ENCODE assay signal across 13 cellular contexts in the genomic region with DNA sequence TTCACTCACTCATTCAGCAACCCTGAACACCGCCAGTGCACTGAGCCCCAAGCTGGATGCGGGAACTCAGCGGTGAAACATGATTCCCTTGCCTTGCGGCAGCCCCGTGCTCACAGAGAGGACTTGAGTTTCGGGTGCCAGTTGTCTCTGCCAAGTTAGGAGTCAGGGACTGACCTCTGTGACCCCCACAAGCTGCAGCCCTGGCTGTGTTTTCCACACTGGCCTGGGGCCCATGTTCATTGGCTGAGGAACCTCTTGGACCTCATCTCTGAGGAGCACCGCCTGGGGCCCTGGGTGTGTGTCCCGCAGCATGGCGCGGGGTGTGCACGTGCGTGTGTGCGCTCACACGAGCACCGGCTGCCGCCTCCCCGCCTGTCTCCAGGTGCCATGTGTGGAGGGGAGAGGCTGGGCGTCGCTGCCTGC. TPM values are rescaled to one million over a fixed set of nuclear protein-coding genes. Genes with fewer than 3 reads are reported as not detected.
A peak's percentile ranks its signal among the peaks of the same experiment; 100 is the strongest.
DNase-seq lines count a peak whose midpoint lies in the region; ATAC-seq and TF ChIP-seq lines count a peak whose summit lies in the region.
"Had no signal": no experiment of that assay in that cellular context is flagged by ENCODE, and none has a peak within 500 bp of the region (broad histone marks: within the 10 kb centered on the region; RNA-seq: fewer than 3 reads in every experiment).

No MANE protein-coding gene starts in this region.

- 33% methylated on average over 15 of the region's 19 CpGs for WGBS in esophagus muscularis mucosa

- ATAC-seq in thoracic aorta (ENCODE audit: insufficient number of reproducible peaks, low FRiP score, low read depth) (no peak), GM19455 (IDR thresholded peaks at IDR 0.05; ENCODE audit: unreplicated experiment) (no peak)
- ATAC-seq: GM12878 had no signal

- TF ChIP-seq POLR2A in esophagus muscularis mucosa (IDR thresholded peaks at IDR 0.05; ENCODE audit: low read depth) = no peak

- DNase-seq in SJCRH30 (peak; percentile 46 to 69), esophagus muscularis mucosa (ENCODE audit: extremely low spot score) (no peak), thoracic aorta (ENCODE audit: low spot score) (no peak), T-helper 1 cell (no peak)
- DNase-seq in central memory CD4-positive, alpha-beta T cell = no peak
- DNase-seq in activated effector memory CD4-positive, alpha-beta T cell treated with Interleukin-2 at 50 U/mL for 16 hours = no peak
- DNase-seq: activated CD4-positive, alpha-beta T cell treated with anti-CD3 and anti-CD28 coated beads for 1 hour; NCI-H2081; stimulated activated CD4-positive, alpha-beta T cell treated with anti-CD3 and anti-CD28 coated beads, Interleukin-12 subunit alpha, Interleukin-12 subunit beta, amount 100 ng/mL, for 4 hours; stimulated activated naive CD4-positive, alpha-beta T cell treated with Interleukin-2 at 50 U/mL for 16 hours had no signal

- TF ChIP-seq CTCF in esophagus muscularis mucosa (IDR thresholded peaks at IDR 0.05) = no peak
- no peak for TF ChIP-seq CTCF in thoracic aorta (IDR thresholded peaks at IDR 0.05)

- peak overlapping the region; percentile 13 for H3K9ac ChIP-seq in mucosa of stomach (ENCODE audit: low read length)

- peaks cover 6% of the 10 kb centered on the region; the same call in 1 of the 2 replicates for H3K4me1 ChIP-seq in SJCRH30
- H3K4me1 ChIP-seq in esophagus muscularis mucosa = peaks cover 80 to 94% (median 88%) of the 10 kb centered on the region in 4 donors
- peaks cover 34% of the 10 kb centered on the region for H3K4me1 ChIP-seq in mucosa of stomach (ENCODE audit: control insufficient read depth, insufficient read depth, low read length)
- H3K4me1 ChIP-seq in thoracic aorta (ENCODE audit: control insufficient read depth in 1 of 2, low read depth in 2 of 2) = peaks cover 44 to 76% of the 10 kb centered on the region in 2 donors

- H3K4me3 ChIP-seq in SJCRH30 (no peak overlapping the region), esophagus muscularis mucosa (no peak overlapping the region), mucosa of stomach (ENCODE audit: low read length) (no peak overlapping the region), thoracic aorta (no peak overlapping the region)
- H3K4me3 ChIP-seq: GM12878 had no signal

- H3K36me3 ChIP-seq in SJCRH30 (peaks cover 77% of the 10 kb centered on the region), esophagus muscularis mucosa (peaks cover 67 to 99% (median 94%) of the 10 kb centered on the region in 4 donors), mucosa of stomach (ENCODE audit: control insufficient read depth, insufficient read depth, low read length) (peaks cover 53% of the 10 kb centered on the region), thoracic aorta (peaks cover 82% of the 10 kb centered on the region)

- intact Hi-C loops in esophagus muscularis mucosa (cut with DNase I) = no loop called here

- no peaks in the 10 kb centered on the region for H3K27me3 ChIP-seq in SJCRH30
- no peaks in the 10 kb centered on the region for H3K27me3 ChIP-seq in esophagus muscularis mucosa
- H3K27me3 ChIP-seq in mucosa of stomach (ENCODE audit: control insufficient read depth, insufficient read depth, low read length) = no peaks in the 10 kb centered on the region
- H3K27me3 ChIP-seq in thoracic aorta (replicated peaks; ENCODE audit: insufficient read depth) = no peaks in the 10 kb centered on the region

- no peak for TF ChIP-seq EP300 in esophagus muscularis mucosa (IDR thresholded peaks at IDR 0.05)

- H3K27ac ChIP-seq in SJCRH30 (no peak overlapping the region), esophagus muscularis mucosa (replicated peaks in 1 of 4) (peak overlapping the region; percentile 92 to 98 (median 96)), thoracic aorta (peak overlapping the region; percentile 81 to 82)

- no peaks in the 10 kb centered on the region for H3K9me3 ChIP-seq in SJCRH30 (replicated peaks)
- H3K9me3 ChIP-seq in esophagus muscularis mucosa = no peaks in the 10 kb centered on the region
- H3K9me3 ChIP-seq in mucosa of stomach (ENCODE audit: control insufficient read depth, low read length) = no peaks in the 10 kb centered on the region
- H3K9me3 ChIP-seq in thoracic aorta = no peaks in the 10 kb centered on the region

RNA-seq across cellular contexts. Expression of a gene that starts 31.0 kb away (rescaled TPM):
- total RNA-seq in SJCRH30 (2014; rRNA removed; shearing (Covaris generic)) = not detected in 2 replicates
- total RNA-seq in esophagus muscularis mucosa = 1 to 10 TPM in 3 of 4 donors, under 1 TPM in 1; 0.83 to 2.1 (median 1.6) TPM
- total RNA-seq in thoracic aorta = 1 to 10 TPM in 1 of 2 donors, under 1 TPM in 1; 0.81 to 2.1 TPM

Comparison
In these comparisons a context has a peak if more than half of its experiments do, and no peak if none do; other contexts are left out.
1. DNase-seq: peak in SJCRH30 (2 of 2); none in esophagus muscularis mucosa (single experiment), thoracic aorta (single experiment), central memory CD4-positive, alpha-beta T cell (single experiment), T-helper 1 cell (0 of 5) and activated effector memory CD4-positive, alpha-beta T cell treated with Interleukin-2 at 50 U/mL for 16 hours (single experiment).